Comparison of ENCODE assay signal across 9 cellular contexts in the genomic region with DNA sequence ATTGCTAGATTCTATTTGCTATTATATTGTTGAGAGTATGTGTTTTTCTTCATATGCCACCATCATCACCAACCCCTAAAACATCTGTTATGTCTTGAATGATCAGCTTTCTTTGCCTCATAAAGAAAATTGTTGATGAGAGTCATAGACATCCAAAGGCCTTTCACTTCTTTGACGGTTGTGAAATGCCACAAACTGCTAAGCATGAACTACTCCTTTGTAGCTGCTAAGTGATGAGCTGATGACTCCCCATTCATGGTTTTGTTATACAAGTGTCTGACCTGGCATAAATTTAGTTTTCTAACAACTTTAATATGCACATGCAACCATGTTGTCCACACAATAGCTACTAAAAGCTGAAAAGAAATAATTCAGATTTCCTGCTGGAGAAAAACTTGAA. TPM values are rescaled to one million over a fixed set of nuclear protein-coding genes. Genes with fewer than 3 reads are reported as not detected.
DNase-seq lines count a peak whose midpoint lies in the region; ATAC-seq and TF ChIP-seq lines count a peak whose summit lies in the region.
"Had no signal": no experiment of that assay in that cellular context is flagged by ENCODE, and none has a peak within 500 bp of the region (broad histone marks: within the 10 kb centered on the region; RNA-seq: fewer than 3 reads in every experiment).

No MANE protein-coding gene starts in this region.

- intact Hi-C loops in right cardiac atrium (cut with DNase I) = no loop called here
- intact Hi-C loops in Right ventricle myocardium superior (cut with DNase I) = no loop called here

- in situ Hi-C loops in astrocyte of the cerebellum (cut with HindIII; ENCODE audit: low sequenced_read_pairs) = no loop called here

- DNase-seq in right cardiac atrium (no peak), Right ventricle myocardium superior (no peak), astrocyte of the cerebellum (ENCODE audit: low read depth) (no peak), naive B cell (no peak), DMS114 treated with DMSO at 0.1 percent for 48 hours (lab: John Stamatoyannopoulos, UW; ENCODE audit: unreplicated experiment) (no peak), Kasumi-1 (lab: John Stamatoyannopoulos, UW) (no peak), germinal center (ENCODE audit: low spot score) (no peak)

- H3K9me3 ChIP-seq in right cardiac atrium (ENCODE audit: control insufficient read depth, low read length) = no peaks in the 10 kb centered on the region

- H3K4me3 Mint-ChIP-seq in naive B cell = peak overlapping the region; percentile 97 to 100 (median 98)

- peak overlapping the region in 3 of 6 donors; percentile 94 to 95 (median 94) for H3K27ac Mint-ChIP-seq in naive B cell

- no peaks in the 10 kb centered on the region for H3K27me3 Mint-ChIP-seq in naive B cell

- H3K27ac ChIP-seq in right cardiac atrium (ENCODE audit: low read length) = no peak overlapping the region

- 39% methylated on average over 1 of the region's 1 CpG for WGBS in right cardiac atrium

- H3K4me3 ChIP-seq in right cardiac atrium (ENCODE audit: low read length) = peak overlapping the region; percentile 73
- peak overlapping the region; percentile 82 for H3K4me3 ChIP-seq in astrocyte of the cerebellum (ENCODE audit: low read depth, low read length)

- no peaks in the 10 kb centered on the region for H3K9me3 Mint-ChIP-seq in naive B cell

- no peak for TF ChIP-seq CTCF in astrocyte of the cerebellum (IDR thresholded peaks at IDR 0.05; ENCODE audit: low read depth, low read length, missing control alignments)

- no peaks in the 10 kb centered on the region for H3K27me3 ChIP-seq in right cardiac atrium (ENCODE audit: control insufficient read depth, insufficient read depth)

- no peak for ATAC-seq in right cardiac atrium
- ATAC-seq in Right ventricle myocardium superior (ENCODE audit: poor library complexity) = no peak
- no peak for ATAC-seq in naive B cell (ENCODE audit: low read depth in 2 of 2)
- no peak for ATAC-seq in GM21619 (IDR thresholded peaks at IDR 0.05; ENCODE audit: unreplicated experiment)

- H3K4me1 Mint-ChIP-seq in naive B cell = peaks cover 18 to 30% (median 25%) of the 10 kb centered on the region in 3 donors

- no peaks in the 10 kb centered on the region for H3K4me1 ChIP-seq in right cardiac atrium (ENCODE audit: control insufficient read depth, insufficient read depth, low read length)

- peaks cover 0 to 6% of the 10 kb centered on the region in 2 donors for H3K36me3 Mint-ChIP-seq in naive B cell

RNA-seq across cellular contexts. Expression of a gene that starts 0.7 kb away (rescaled TPM):
- total RNA-seq in right cardiac atrium (10 to 100 TPM; 12.1 to 15.3 (median 13.2) TPM), Right ventricle myocardium superior (10.6 TPM)
- polyA plus RNA-seq in right cardiac atrium (7.5 TPM), naive B cell (ENCODE audit: low read depth in 6 of 6) (10 to 100 TPM; 10.1 to 22.5 (median 13.6) TPM)

RNA-seq across cellular contexts. Expression of a gene that starts 8.4 kb away (rescaled TPM):
- under 1 TPM; 0.14 to 0.40 (median 0.27) TPM for total RNA-seq in right cardiac atrium
- polyA plus RNA-seq in right cardiac atrium = 0.14 TPM
- 0.11 TPM for total RNA-seq in Right ventricle myocardium superior
- under 1 TPM in 3 of 6 donors, not detected in 3; 0.18 to 0.73 (median 0.55) TPM for polyA plus RNA-seq in naive B cell (ENCODE audit: low read depth in 6 of 6)
- total RNA-seq: Daoy had no signal

RNA-seq across cellular contexts. Expression of a gene that starts 55.7 kb away (rescaled TPM):
- total RNA-seq in right cardiac atrium = under 1 TPM in 2 of 4 donors, not detected in 2; 0.22 to 0.24 TPM
- polyA plus RNA-seq in right cardiac atrium = not detected
- not detected for total RNA-seq in Right ventricle myocardium superior
- under 1 TPM in 1 of 6 donors, not detected in 5; 0.20 TPM for polyA plus RNA-seq in naive B cell (ENCODE audit: low read depth in 6 of 6)
- total RNA-seq: Daoy had no signal
